Comparison of ENCODE assay signal across 10 cellular contexts in genomic region chr7:27157717-27158431, GRCh38. TPM values are rescaled to one million over a fixed set of nuclear protein-coding genes. Genes with fewer than 3 reads are reported as not detected.
DNase-seq lines count a peak whose midpoint lies in the region; ATAC-seq and TF ChIP-seq lines count a peak whose summit lies in the region.
"Had no signal": no experiment of that assay in that cellular context is flagged by ENCODE, and none has a peak within 500 bp of the region (broad histone marks: within the 10 kb centered on the region; RNA-seq: fewer than 3 reads in every experiment).

No MANE protein-coding gene starts in this region.

- H2BK20ac ChIP-seq in H9 (ENCODE audit: low read depth, low read length, poor library complexity, severe bottlenecking), result no peak overlapping the region

- H3T11ph ChIP-seq in H9 (ENCODE audit: low read length), result no peak overlapping the region

- no peak overlapping the region for H2AK5ac ChIP-seq in H9 (ENCODE audit: insufficient read length, low read length)

- H3K56ac ChIP-seq in H9 (ENCODE audit: insufficient read length, low read depth, low read length), result no peak overlapping the region

- TF ChIP-seq CTCF in H9 (conservative IDR thresholded peaks at IDR 0.05) (no peak), natural killer cell (IDR thresholded peaks at IDR 0.05) (no peak)

- no peaks in the 10 kb centered on the region for H3K23me2 ChIP-seq in H9 (ENCODE audit: insufficient read length, low read depth, low read length, poor library complexity, severe bottlenecking)

- H2BK12ac ChIP-seq in H9 (ENCODE audit: insufficient read length, low read depth, low read length), result no peak overlapping the region

- no peak overlapping the region for H3K18ac ChIP-seq in H9 (ENCODE audit: insufficient read length, low read depth, low read length)

- no peak overlapping the region for H4K8ac ChIP-seq in H9 (replicated peaks; ENCODE audit: insufficient read length, low read depth, low read length)

- no CpG with 5 or more reads among the region's 30 CpGs for WGBS in H9 (ENCODE audit: extremely low coverage, insufficient read length, low lambda C conversion rate)

- intact Hi-C loops in activated T-helper 2 cell treated with anti-CD3 and anti-CD28 coated beads, Interferon-gamma antibody, Interleukin-2, Interleukin-4, amounts not matched to agents 10 μg/mL and 5 μg/mL and 100 μg/mL, durations not matched to agents 14 hours and 24 hours and 36 hours (cut with micrococcal nuclease), result loop anchor here (2.0 to 10.0 kb wide), 5 partner anchors 13 to 1797 kb away; partner anchors contain the start of genes EVX1, HOXA11 and TRIL
- intact Hi-C loops in natural killer cell (cut with micrococcal nuclease), result loop anchor here (2.0 kb wide), 1 partner anchor 15 kb away; no protein-coding TSS in a partner anchor

- no peak overlapping the region for H4K91ac ChIP-seq in H9 (ENCODE audit: insufficient read length, low read depth, low read length)

- no peak overlapping the region for H3K9ac ChIP-seq in H9 (ENCODE audit: extremely low read depth, insufficient read length, low read length)

- no peak overlapping the region for H2BK120ac ChIP-seq in H9 (ENCODE audit: low read depth, low read length, poor library complexity, severe bottlenecking)

- no peak overlapping the region for H3K4me2 ChIP-seq in H9 (ENCODE audit: insufficient read depth, insufficient read length, low read length)

- H3K9me3 ChIP-seq in H9 (ENCODE audit: control insufficient read depth, low read depth, low read length), result no peaks in the 10 kb centered on the region
- H3K9me3 ChIP-seq: ascending aorta, testis had no signal

- no peak overlapping the region for H2BK15ac ChIP-seq in H9 (ENCODE audit: low read depth, low read length)

- DNase-seq in H9 (peak; percentile 26), natural killer cell (no peak), NCI-H2081 treated with DMSO at 0.1 percent for 48 hours (lab: John Stamatoyannopoulos, UW) (no peak)
- no peak for DNase-seq in activated T-helper 2 cell treated with anti-CD3 and anti-CD28 coated beads, Interferon-gamma antibody, Interleukin-2, Interleukin-4, amounts not matched to agents 10 μg/mL and 5 μg/mL and 100 μg/mL, durations not matched to agents 14 hours and 24 hours and 36 hours (ENCODE audit: low spot score)
- no peak for DNase-seq in stimulated activated naive CD4-positive, alpha-beta T cell (lab: John Stamatoyannopoulos, UW)
- no peak for DNase-seq in stimulated activated CD4-positive, alpha-beta T cell treated with anti-CD3 and anti-CD28 coated beads, Interleukin-15, amount 100 ng/mL, for 24 hours
- DNase-seq: NCI-H1105 had no signal

- H4K5ac ChIP-seq in H9 (ENCODE audit: insufficient read length, low read depth, low read length), result no peak overlapping the region

- no peak overlapping the region for H3K27ac ChIP-seq in H9 (ENCODE audit: insufficient read length, low read depth, low read length)
- H3K27ac ChIP-seq: ascending aorta, GM23248, testis had no signal

- H3K4ac ChIP-seq in H9 (ENCODE audit: low read depth, low read length), result no peak overlapping the region

- H4K20me1 ChIP-seq in H9 (ENCODE audit: control insufficient read depth, insufficient read depth, insufficient read length), result no peaks in the 10 kb centered on the region

- H3K36me3 Mint-ChIP-seq in H9 (ENCODE audit: insufficient read depth in 1 of 3, low read depth in 3 of 3) (peaks cover 0 to 6% (median 0%) of the 10 kb centered on the region in 3 experiments; a peak in 3 of 7 replicates), natural killer cell (no peaks in the 10 kb centered on the region)
- H3K36me3 Mint-ChIP-seq in activated T-helper 2 cell treated with anti-CD3 and anti-CD28 coated beads, Interferon-gamma antibody, Interleukin-2, Interleukin-4, amounts not matched to agents 10 μg/mL and 5 μg/mL and 100 μg/mL, durations not matched to agents 14 hours and 24 hours and 36 hours (ENCODE audit: low read depth), result peaks cover 4% of the 10 kb centered on the region

- H3K4me1 Mint-ChIP-seq in H9 (peaks cover 3 to 11% of the 10 kb centered on the region in 2 experiments; a peak in 3 of 4 replicates), natural killer cell (peaks cover 29 to 53% of the 10 kb centered on the region in 2 donors)
- H3K4me1 Mint-ChIP-seq in activated T-helper 2 cell treated with anti-CD3 and anti-CD28 coated beads, Interferon-gamma antibody, Interleukin-2, Interleukin-4, amounts not matched to agents 10 μg/mL and 5 μg/mL and 100 μg/mL, durations not matched to agents 14 hours and 24 hours and 36 hours (ENCODE audit: low read depth), result peaks cover 11% of the 10 kb centered on the region

- no peaks in the 10 kb centered on the region for H3K79me1 ChIP-seq in H9 (ENCODE audit: insufficient read depth, low read depth, low read length, poor library complexity, severe bottlenecking)

- no peaks in the 10 kb centered on the region for H3K79me2 ChIP-seq in H9 (ENCODE audit: insufficient read depth, low read length)

- H3K27ac Mint-ChIP-seq in H9 (no peak overlapping the region; a peak in 1 of 7 replicates), natural killer cell (no peak overlapping the region)
- H3K27ac Mint-ChIP-seq in activated T-helper 2 cell treated with anti-CD3 and anti-CD28 coated beads, Interferon-gamma antibody, Interleukin-2, Interleukin-4, amounts not matched to agents 10 μg/mL and 5 μg/mL and 100 μg/mL, durations not matched to agents 14 hours and 24 hours and 36 hours, result peak overlapping the region; percentile 50

- H3K9me3 Mint-ChIP-seq in H9 (peaks cover 13 to 24% of the 10 kb centered on the region in 2 experiments), natural killer cell (no peaks in the 10 kb centered on the region)
- H3K9me3 Mint-ChIP-seq in activated T-helper 2 cell treated with anti-CD3 and anti-CD28 coated beads, Interferon-gamma antibody, Interleukin-2, Interleukin-4, amounts not matched to agents 10 μg/mL and 5 μg/mL and 100 μg/mL, durations not matched to agents 14 hours and 24 hours and 36 hours, result no peaks in the 10 kb centered on the region

- no peak overlapping the region for H3K14ac ChIP-seq in H9 (ENCODE audit: insufficient read depth, low read length)

- H3K4me1 ChIP-seq in H9 (ENCODE audit: insufficient read depth, low read length), result no peaks in the 10 kb centered on the region

- no peak overlapping the region for H3K4me3 Mint-ChIP-seq in H9
- no peak overlapping the region for H3K4me3 Mint-ChIP-seq in activated T-helper 2 cell treated with anti-CD3 and anti-CD28 coated beads, Interferon-gamma antibody, Interleukin-2, Interleukin-4, amounts not matched to agents 10 μg/mL and 5 μg/mL and 100 μg/mL, durations not matched to agents 14 hours and 24 hours and 36 hours (ENCODE audit: low read depth)
- H3K4me3 Mint-ChIP-seq in natural killer cell, result peak overlapping the region; percentile 59

- no peak overlapping the region for H2AFZ ChIP-seq in H9 (ENCODE audit: low read length)

- peaks cover 97% of the 10 kb centered on the region for H3K27me3 ChIP-seq in H9 (ENCODE audit: insufficient read depth, low read length)
- H3K27me3 ChIP-seq: ascending aorta had no signal

- no peak overlapping the region for H2BK5ac ChIP-seq in H9 (ENCODE audit: insufficient read length, low read length)

- ATAC-seq in natural killer cell, result no peak

- H3K27me3 Mint-ChIP-seq in H9 (ENCODE audit: low read depth) (peaks cover 98% of the 10 kb centered on the region), natural killer cell (ENCODE audit: low read depth in 2 of 2) (peaks cover 69 to 78% of the 10 kb centered on the region in 2 donors)
- H3K27me3 Mint-ChIP-seq in activated T-helper 2 cell treated with anti-CD3 and anti-CD28 coated beads, Interferon-gamma antibody, Interleukin-2, Interleukin-4, amounts not matched to agents 10 μg/mL and 5 μg/mL and 100 μg/mL, durations not matched to agents 14 hours and 24 hours and 36 hours (ENCODE audit: low read depth), result peaks cover 86% of the 10 kb centered on the region

- H3K23ac ChIP-seq in H9 (ENCODE audit: insufficient read length, low read depth, low read length), result no peak overlapping the region

RNA-seq across cellular contexts. Expression of gene HOXA7, which starts 1.4 kb away (rescaled TPM):
- not detected in 2 replicates for total RNA-seq in H9 (2021)
- total RNA-seq in activated T-helper 2 cell treated with anti-CD3 and anti-CD28 coated beads, Interferon-gamma antibody, Interleukin-2, Interleukin-4, amounts not matched to agents 10 μg/mL and 5 μg/mL and 100 μg/mL, durations not matched to agents 14 hours and 24 hours and 36 hours, result not detected in 2 replicates
- not detected for total RNA-seq in natural killer cell

RNA-seq across cellular contexts. Expression of gene HOXA3, which starts 5.5 kb away (rescaled TPM):
- total RNA-seq in H9 (2021), result not detected in 2 replicates
- not detected in 2 replicates for total RNA-seq in activated T-helper 2 cell treated with anti-CD3 and anti-CD28 coated beads, Interferon-gamma antibody, Interleukin-2, Interleukin-4, amounts not matched to agents 10 μg/mL and 5 μg/mL and 100 μg/mL, durations not matched to agents 14 hours and 24 hours and 36 hours
- total RNA-seq in natural killer cell, result under 1 TPM; 0.32 to 0.78 (median 0.35) TPM

RNA-seq across cellular contexts. Expression of gene HOXA9, which starts 7.5 kb away (rescaled TPM):
- not detected in 2 replicates for total RNA-seq in H9 (2021)
- not detected in 2 replicates for total RNA-seq in activated T-helper 2 cell treated with anti-CD3 and anti-CD28 coated beads, Interferon-gamma antibody, Interleukin-2, Interleukin-4, amounts not matched to agents 10 μg/mL and 5 μg/mL and 100 μg/mL, durations not matched to agents 14 hours and 24 hours and 36 hours
- 1 to 10 TPM in 1 of 3 donors, under 1 TPM in 2; 0.39 to 4.6 (median 0.42) TPM for total RNA-seq in natural killer cell
- total RNA-seq: ascending aorta had no signal

RNA-seq across cellular contexts. Expression of gene HOXA6, which starts 10.3 kb away (rescaled TPM):
- not detected in 2 replicates for total RNA-seq in H9 (2021)
- total RNA-seq in activated T-helper 2 cell treated with anti-CD3 and anti-CD28 coated beads, Interferon-gamma antibody, Interleukin-2, Interleukin-4, amounts not matched to agents 10 μg/mL and 5 μg/mL and 100 μg/mL, durations not matched to agents 14 hours and 24 hours and 36 hours, result not detected in 2 replicates
- total RNA-seq in natural killer cell, result under 1 TPM; 0.28 to 0.65 (median 0.43) TPM
- total RNA-seq: testis had no signal

RNA-seq across cellular contexts. Expression of gene HOXA5, which starts 14.4 kb away (rescaled TPM):
- total RNA-seq in H9 (2021), result not detected in 2 replicates
- total RNA-seq in activated T-helper 2 cell treated with anti-CD3 and anti-CD28 coated beads, Interferon-gamma antibody, Interleukin-2, Interleukin-4, amounts not matched to agents 10 μg/mL and 5 μg/mL and 100 μg/mL, durations not matched to agents 14 hours and 24 hours and 36 hours, result not detected in 2 replicates
- 10 to 100 TPM in 1 of 3 donors, under 1 TPM in 2; 0.29 to 13.0 (median 0.52) TPM for total RNA-seq in natural killer cell
